In genomic region chr16:17396762-17397498, GRCh38 we compare ENCODE assay signal across 8 cellular contexts.
DNase-seq lines count a peak whose midpoint lies in the region; ATAC-seq and TF ChIP-seq lines count a peak whose summit lies in the region.

No MANE protein-coding gene starts in this region.

- H3K4me1 Mint-ChIP-seq in activated CD4-positive, alpha-beta memory T cell treated with anti-CD3 and anti-CD28 coated beads for 36 hours (ENCODE audit: low read depth), result peaks cover 42% of the 10 kb centered on the region
- H3K4me1 Mint-ChIP-seq in activated CD4-positive, alpha-beta memory T cell treated with anti-CD3 and anti-CD28 coated beads, Interleukin-2, amount 10 ng/mL, durations not matched to agents 7 days and 5 days, result peaks cover 34% of the 10 kb centered on the region
- peaks cover 46% of the 10 kb centered on the region for H3K4me1 Mint-ChIP-seq in stimulated activated naive CD8-positive, alpha-beta T cell treated with anti-CD3 and anti-CD28 coated beads, Interleukin-15, amount 100 ng/mL, for 72 hours

- H3K27me3 Mint-ChIP-seq in activated CD4-positive, alpha-beta memory T cell treated with anti-CD3 and anti-CD28 coated beads for 36 hours, result no peaks in the 10 kb centered on the region
- no peaks in the 10 kb centered on the region for H3K27me3 Mint-ChIP-seq in activated CD4-positive, alpha-beta memory T cell treated with anti-CD3 and anti-CD28 coated beads, Interleukin-2, amount 10 ng/mL, durations not matched to agents 7 days and 5 days
- H3K27me3 Mint-ChIP-seq in stimulated activated naive CD8-positive, alpha-beta T cell treated with anti-CD3 and anti-CD28 coated beads, Interleukin-15, amount 100 ng/mL, for 72 hours, result no peaks in the 10 kb centered on the region

- H3K36me3 Mint-ChIP-seq in activated CD4-positive, alpha-beta memory T cell treated with anti-CD3 and anti-CD28 coated beads for 36 hours, result no peaks in the 10 kb centered on the region
- peaks cover 7% of the 10 kb centered on the region for H3K36me3 Mint-ChIP-seq in activated CD4-positive, alpha-beta memory T cell treated with anti-CD3 and anti-CD28 coated beads, Interleukin-2, amount 10 ng/mL, durations not matched to agents 7 days and 5 days (ENCODE audit: low read depth)

- DNase-seq in activated CD4-positive, alpha-beta memory T cell treated with anti-CD3 and anti-CD28 coated beads for 36 hours, result peak; percentile 35
- no peak for DNase-seq in activated CD4-positive, alpha-beta memory T cell treated with anti-CD3 and anti-CD28 coated beads, Interleukin-2, amount 10 ng/mL, durations not matched to agents 7 days and 5 days
- DNase-seq in SHP77 (lab: John Stamatoyannopoulos, UW), result peak; percentile 50 to 59
- DNase-seq in fibroblast of the conjunctiva (ENCODE audit: low read depth), result peak; percentile 76
- no peak for DNase-seq in thoracic aorta (ENCODE audit: low spot score)
- no peak for DNase-seq in stimulated activated naive CD8-positive, alpha-beta T cell treated with anti-CD3 and anti-CD28 coated beads, Interleukin-15, amount 100 ng/mL, for 72 hours
- DNase-seq in foreskin melanocyte, result no peak
- DNase-seq in ACHN, result no peak

- CTCF ChIA-PET in activated CD4-positive, alpha-beta memory T cell treated with anti-CD3 and anti-CD28 coated beads for 36 hours (lab: Charles Lee), result no interaction called here
- CTCF ChIA-PET in activated CD4-positive, alpha-beta memory T cell treated with anti-CD3 and anti-CD28 coated beads, Interleukin-2, amount 10 ng/mL, durations not matched to agents 7 days and 5 days (lab: Charles Lee), result interaction anchor here (1.0 kb wide), 1 partner anchor 78 kb away, joined by 4 read pairs; no protein-coding TSS in a partner anchor

- no peak overlapping the region for H3K4me3 ChIP-seq in thoracic aorta

- H3K9me3 Mint-ChIP-seq in activated CD4-positive, alpha-beta memory T cell treated with anti-CD3 and anti-CD28 coated beads for 36 hours, result no peaks in the 10 kb centered on the region
- peaks cover 3% of the 10 kb centered on the region for H3K9me3 Mint-ChIP-seq in activated CD4-positive, alpha-beta memory T cell treated with anti-CD3 and anti-CD28 coated beads, Interleukin-2, amount 10 ng/mL, durations not matched to agents 7 days and 5 days
- peaks cover 6 to 14% of the 10 kb centered on the region in 2 donors for H3K9me3 Mint-ChIP-seq in stimulated activated naive CD8-positive, alpha-beta T cell treated with anti-CD3 and anti-CD28 coated beads, Interleukin-15, amount 100 ng/mL, for 72 hours

- POLR2A ChIA-PET in activated CD4-positive, alpha-beta memory T cell treated with anti-CD3 and anti-CD28 coated beads for 36 hours (lab: Charles Lee), result interaction anchor here (1.3 kb wide), 1 partner anchor 38 kb away, joined by 3 read pairs; no protein-coding TSS in a partner anchor
- POLR2A ChIA-PET in activated CD4-positive, alpha-beta memory T cell treated with anti-CD3 and anti-CD28 coated beads, Interleukin-2, amount 10 ng/mL, durations not matched to agents 7 days and 5 days (lab: Charles Lee), result interaction anchor here (0.6 to 1.6 kb wide), 3 partner anchors 14 to 50 kb away, joined by 3 to 6 read pairs (median 3); no protein-coding TSS in a partner anchor

- peak overlapping the region; percentile 15 to 50 for H3K27ac ChIP-seq in thoracic aorta

- intact Hi-C loops in activated CD4-positive, alpha-beta memory T cell treated with anti-CD3 and anti-CD28 coated beads for 36 hours (cut with micrococcal nuclease), result no loop called here

- ATAC-seq in thoracic aorta (ENCODE audit: insufficient number of reproducible peaks, low FRiP score, low read depth), result peak; percentile 74
- ATAC-seq in stimulated activated naive CD8-positive, alpha-beta T cell treated with anti-CD3 and anti-CD28 coated beads, Interleukin-15, amount 100 ng/mL, for 72 hours, result no peak

- peak overlapping the region; percentile 18 for H3K4me3 Mint-ChIP-seq in activated CD4-positive, alpha-beta memory T cell treated with anti-CD3 and anti-CD28 coated beads for 36 hours
- H3K4me3 Mint-ChIP-seq in activated CD4-positive, alpha-beta memory T cell treated with anti-CD3 and anti-CD28 coated beads, Interleukin-2, amount 10 ng/mL, durations not matched to agents 7 days and 5 days, result no peak overlapping the region
- H3K4me3 Mint-ChIP-seq in stimulated activated naive CD8-positive, alpha-beta T cell treated with anti-CD3 and anti-CD28 coated beads, Interleukin-15, amount 100 ng/mL, for 72 hours, result no peak overlapping the region

- H3K27ac Mint-ChIP-seq in activated CD4-positive, alpha-beta memory T cell treated with anti-CD3 and anti-CD28 coated beads for 36 hours, result peak overlapping the region; percentile 72
- no peak overlapping the region for H3K27ac Mint-ChIP-seq in activated CD4-positive, alpha-beta memory T cell treated with anti-CD3 and anti-CD28 coated beads, Interleukin-2, amount 10 ng/mL, durations not matched to agents 7 days and 5 days
- peak overlapping the region in 1 of 2 donors; percentile 13 for H3K27ac Mint-ChIP-seq in stimulated activated naive CD8-positive, alpha-beta T cell treated with anti-CD3 and anti-CD28 coated beads, Interleukin-15, amount 100 ng/mL, for 72 hours

- in situ Hi-C loops in ACHN (cut with HindIII; ENCODE audit: low pct_ligation_motif_present, low pct_unique_long_range_greater_than_20kb, low sequenced_read_pairs), result no loop called here

- H3K9me3 ChIP-seq in thoracic aorta, result no peaks in the 10 kb centered on the region

- H3K36me3 ChIP-seq in thoracic aorta, result no peaks in the 10 kb centered on the region

- H3K4me1 ChIP-seq in thoracic aorta (ENCODE audit: control insufficient read depth in 1 of 2, low read depth in 2 of 2), result peaks cover 19 to 35% of the 10 kb centered on the region in 2 donors

- no peak for TF ChIP-seq CTCF in thoracic aorta (IDR thresholded peaks at IDR 0.05)

- H3K27me3 ChIP-seq in thoracic aorta (replicated peaks; ENCODE audit: insufficient read depth), result no peaks in the 10 kb centered on the region

Comparison
In these comparisons a context has a peak if more than half of its experiments do, and no peak if none do; other contexts are left out.
1. DNase-seq: peak in activated CD4-positive, alpha-beta memory T cell treated with anti-CD3 and anti-CD28 coated beads for 36 hours (single experiment), SHP77 (2 of 2) and fibroblast of the conjunctiva (single experiment); none in activated CD4-positive, alpha-beta memory T cell treated with anti-CD3 and anti-CD28 coated beads, Interleukin-2, amount 10 ng/mL, durations not matched to agents 7 days and 5 days (single experiment), thoracic aorta (single experiment), stimulated activated naive CD8-positive, alpha-beta T cell treated with anti-CD3 and anti-CD28 coated beads, Interleukin-15, amount 100 ng/mL, for 72 hours (0 of 2), foreskin melanocyte (single experiment) and ACHN (single experiment).